ENCODE assay signal across 12 cellular contexts in genomic region chr22:25201557-25202273, GRCh38. TPM values are rescaled to one million over a fixed set of nuclear protein-coding genes. Genes with fewer than 3 reads are reported as not detected.
DNase-seq lines count a peak whose midpoint lies in the region; ATAC-seq and TF ChIP-seq lines count a peak whose summit lies in the region.
"Had no signal": no experiment of that assay in that cellular context is flagged by ENCODE, and none has a peak within 500 bp of the region (broad histone marks: within the 10 kb centered on the region; RNA-seq: fewer than 3 reads in every experiment).

No MANE protein-coding gene starts in this region.

- no peaks in the 10 kb centered on the region for H3K27me3 Mint-ChIP-seq in activated T-helper 1 cell treated with anti-CD3 and anti-CD28 coated beads, Interleukin-12 subunit alpha, Interleukin-12 subunit beta, Interleukin-2, Interleukin-4 antibody, amounts not matched to agents 30 ng/mL and 10 ng/mL and 1 ng/mL, durations not matched to agents 14 hours and 24 hours and 36 hours (ENCODE audit: insufficient read depth)
- no peaks in the 10 kb centered on the region for H3K27me3 Mint-ChIP-seq in stimulated activated naive CD8-positive, alpha-beta T cell treated with anti-CD3 and anti-CD28 coated beads, Interleukin-15, amount 100 ng/mL, for 72 hours
- H3K27me3 Mint-ChIP-seq: CD4-positive, CD25-positive, alpha-beta regulatory T cell had no signal

- no peaks in the 10 kb centered on the region for H3K36me3 ChIP-seq in BLaER1 treated with 17β-estradiol and CSF1 and Interleukin-3, amounts not matched to agents 10 nM and 100 nM
- H3K36me3 ChIP-seq in thyroid gland (peaks cover 0 to 5% of the 10 kb centered on the region in 2 donors), Peyer's patch (peaks cover 0 to 16% (median 0%) of the 10 kb centered on the region in 3 donors)

- H3K27ac ChIP-seq in BLaER1 treated with 17β-estradiol and CSF1 and Interleukin-3, amounts not matched to agents 10 nM and 100 nM = no peak overlapping the region
- H3K27ac ChIP-seq in thyroid gland (peak overlapping the region in 2 of 3 donors; percentile 17 to 68), Peyer's patch (no peak overlapping the region)

- peaks cover 0 to 19% (median 8%) of the 10 kb centered on the region in 11 experiments; a peak in 7 of 22 replicates for H4K20me1 ChIP-seq in BLaER1 treated with 17β-estradiol and CSF1 and Interleukin-3, amounts not matched to agents 10 nM and 100 nM

- peaks cover 6% of the 10 kb centered on the region for H3K4me1 Mint-ChIP-seq in activated T-helper 1 cell treated with anti-CD3 and anti-CD28 coated beads, Interleukin-12 subunit alpha, Interleukin-12 subunit beta, Interleukin-2, Interleukin-4 antibody, amounts not matched to agents 30 ng/mL and 10 ng/mL and 1 ng/mL, durations not matched to agents 14 hours and 24 hours and 36 hours (ENCODE audit: low read depth)
- H3K4me1 Mint-ChIP-seq in stimulated activated naive CD8-positive, alpha-beta T cell treated with anti-CD3 and anti-CD28 coated beads, Interleukin-15, amount 100 ng/mL, for 72 hours = no peaks in the 10 kb centered on the region
- H3K4me1 Mint-ChIP-seq: GM23338 had no signal

- no peak for TF ChIP-seq POLR2A in thyroid gland (IDR thresholded peaks at IDR 0.05)
- TF ChIP-seq POLR2A in Peyer's patch (IDR thresholded peaks at IDR 0.05) = no peak

- ATAC-seq in stimulated activated naive CD8-positive, alpha-beta T cell treated with anti-CD3 and anti-CD28 coated beads, Interleukin-15, amount 100 ng/mL, for 72 hours = no peak

- H3K4me3 ChIP-seq in BLaER1 treated with 17β-estradiol and CSF1 and Interleukin-3, amounts not matched to agents 10 nM and 100 nM = no peak overlapping the region
- H3K4me3 ChIP-seq in thyroid gland (replicated peaks in 1 of 3) = no peak overlapping the region
- H3K4me3 ChIP-seq in Peyer's patch = no peak overlapping the region
- H3K4me3 ChIP-seq: GM23338 had no signal

- 82 to 84% methylated on average over 8 to 10 of the region's 10 CpGs for WGBS in thyroid gland, 2 donors

- intact Hi-C loops in activated T-helper 1 cell treated with anti-CD3 and anti-CD28 coated beads, Interleukin-12 subunit alpha, Interleukin-12 subunit beta, Interleukin-2, Interleukin-4 antibody, amounts not matched to agents 30 ng/mL and 10 ng/mL and 1 ng/mL, durations not matched to agents 14 hours and 24 hours and 36 hours (cut with micrococcal nuclease) = loop anchor here (1.0 to 5.0 kb wide), 4 partner anchors 121 to 1130 kb away; no protein-coding TSS in a partner anchor
- intact Hi-C loops in thyroid gland (cut with DNase I) = no loop called here

- DNase-seq in GM10266 (ENCODE audit: extremely low spot score) (no peak), thyroid gland (no peak), Peyer's patch (no peak)
- DNase-seq in activated T-helper 1 cell treated with anti-CD3 and anti-CD28 coated beads, Interleukin-12 subunit alpha, Interleukin-12 subunit beta, Interleukin-2, Interleukin-4 antibody, amounts not matched to agents 30 ng/mL and 10 ng/mL and 1 ng/mL, durations not matched to agents 14 hours and 24 hours and 36 hours (ENCODE audit: low spot score) = no peak
- DNase-seq in stimulated activated CD4-positive, alpha-beta T cell treated with anti-CD3 and anti-CD28 coated beads, Interleukin-4, amount 100 ng/mL, for 1 hour = no peak
- DNase-seq in stimulated activated naive CD8-positive, alpha-beta T cell treated with anti-CD3 and anti-CD28 coated beads, Interleukin-15, amount 100 ng/mL, for 72 hours = no peak

- H3K9me3 ChIP-seq in BLaER1 treated with 17β-estradiol and CSF1 and Interleukin-3, amounts not matched to agents 10 nM and 100 nM (replicated peaks in 1 of 11) = no peaks in the 10 kb centered on the region
- H3K9me3 ChIP-seq in thyroid gland (no peaks in the 10 kb centered on the region), Peyer's patch (no peaks in the 10 kb centered on the region)
- H3K9me3 ChIP-seq: SK-N-SH had no signal

- H3K9me3 Mint-ChIP-seq in activated T-helper 1 cell treated with anti-CD3 and anti-CD28 coated beads, Interleukin-12 subunit alpha, Interleukin-12 subunit beta, Interleukin-2, Interleukin-4 antibody, amounts not matched to agents 30 ng/mL and 10 ng/mL and 1 ng/mL, durations not matched to agents 14 hours and 24 hours and 36 hours = no peaks in the 10 kb centered on the region
- H3K9me3 Mint-ChIP-seq in stimulated activated naive CD8-positive, alpha-beta T cell treated with anti-CD3 and anti-CD28 coated beads, Interleukin-15, amount 100 ng/mL, for 72 hours = no peaks in the 10 kb centered on the region
- H3K9me3 Mint-ChIP-seq: CD4-positive, CD25-positive, alpha-beta regulatory T cell; GM23338 had no signal

- no peaks in the 10 kb centered on the region for H3K27me3 ChIP-seq in BLaER1 treated with 17β-estradiol and CSF1 and Interleukin-3, amounts not matched to agents 10 nM and 100 nM
- H3K27me3 ChIP-seq in thyroid gland = no peaks in the 10 kb centered on the region
- no peaks in the 10 kb centered on the region for H3K27me3 ChIP-seq in Peyer's patch

- peak overlapping the region; percentile 47 for H3K27ac Mint-ChIP-seq in activated T-helper 1 cell treated with anti-CD3 and anti-CD28 coated beads, Interleukin-12 subunit alpha, Interleukin-12 subunit beta, Interleukin-2, Interleukin-4 antibody, amounts not matched to agents 30 ng/mL and 10 ng/mL and 1 ng/mL, durations not matched to agents 14 hours and 24 hours and 36 hours
- H3K27ac Mint-ChIP-seq in stimulated activated naive CD8-positive, alpha-beta T cell treated with anti-CD3 and anti-CD28 coated beads, Interleukin-15, amount 100 ng/mL, for 72 hours = peak overlapping the region in 1 of 2 donors; percentile 65
- H3K27ac Mint-ChIP-seq: CD4-positive, CD25-positive, alpha-beta regulatory T cell; GM23338 had no signal

- H3K36me3 Mint-ChIP-seq in activated T-helper 1 cell treated with anti-CD3 and anti-CD28 coated beads, Interleukin-12 subunit alpha, Interleukin-12 subunit beta, Interleukin-2, Interleukin-4 antibody, amounts not matched to agents 30 ng/mL and 10 ng/mL and 1 ng/mL, durations not matched to agents 14 hours and 24 hours and 36 hours (ENCODE audit: low read depth) = no peaks in the 10 kb centered on the region
- H3K36me3 Mint-ChIP-seq: CD4-positive, CD25-positive, alpha-beta regulatory T cell had no signal

- H3K4me3 Mint-ChIP-seq in activated T-helper 1 cell treated with anti-CD3 and anti-CD28 coated beads, Interleukin-12 subunit alpha, Interleukin-12 subunit beta, Interleukin-2, Interleukin-4 antibody, amounts not matched to agents 30 ng/mL and 10 ng/mL and 1 ng/mL, durations not matched to agents 14 hours and 24 hours and 36 hours = no peak overlapping the region
- H3K4me3 Mint-ChIP-seq in stimulated activated naive CD8-positive, alpha-beta T cell treated with anti-CD3 and anti-CD28 coated beads, Interleukin-15, amount 100 ng/mL, for 72 hours = no peak overlapping the region
- H3K4me3 Mint-ChIP-seq: CD4-positive, CD25-positive, alpha-beta regulatory T cell; GM23338 had no signal

- H3K4me1 ChIP-seq in BLaER1 treated with 17β-estradiol and CSF1 and Interleukin-3, amounts not matched to agents 10 nM and 100 nM = peaks cover 7 to 34% (median 28%) of the 10 kb centered on the region in 10 experiments; a peak in 18 of 20 replicates
- H3K4me1 ChIP-seq in thyroid gland = peaks cover 30 to 39% of the 10 kb centered on the region in 2 donors
- no peaks in the 10 kb centered on the region for H3K4me1 ChIP-seq in Peyer's patch

- no peak overlapping the region for H3K9ac ChIP-seq in BLaER1 treated with 17β-estradiol and CSF1 and Interleukin-3, amounts not matched to agents 10 nM and 100 nM
- H3K9ac ChIP-seq: SK-N-SH had no signal

- peak overlapping the region in 7 of 11 experiments; percentile 81 to 91 (median 85); a peak in 10 of 22 replicates for H3K4me2 ChIP-seq in BLaER1 treated with 17β-estradiol and CSF1 and Interleukin-3, amounts not matched to agents 10 nM and 100 nM
- H3K4me2 ChIP-seq: GM23338, SK-N-SH had no signal

- TF ChIP-seq CTCF in GM10266 (IDR thresholded peaks at IDR 0.05; ENCODE audit: control insufficient read depth, insufficient read depth, low read depth, missing control alignments) = peak; percentile 11
- TF ChIP-seq CTCF in thyroid gland (IDR thresholded peaks at IDR 0.05) = no peak
- no peak for TF ChIP-seq CTCF in Peyer's patch (IDR thresholded peaks at IDR 0.05)

RNA-seq across cellular contexts. Expression of gene CRYBB3, which starts 2.1 kb away (rescaled TPM):
- 0.60 TPM in 1 of 2 replicates, not detected in the other for total RNA-seq in activated T-helper 1 cell treated with anti-CD3 and anti-CD28 coated beads, Interleukin-12 subunit alpha, Interleukin-12 subunit beta, Interleukin-2, Interleukin-4 antibody, amounts not matched to agents 30 ng/mL and 10 ng/mL and 1 ng/mL, durations not matched to agents 14 hours and 24 hours and 36 hours
- total RNA-seq in thyroid gland (not detected), Peyer's patch (1 to 10 TPM in 1 of 4 donors, not detected in 3; 2.3 TPM)
- total RNA-seq: CD4-positive, CD25-positive, alpha-beta regulatory T cell; NCI-H460; RPMI7951 had no signal

RNA-seq across cellular contexts. Expression of gene CRYBB2, which starts 17.7 kb away (rescaled TPM):
- not detected in 2 replicates for total RNA-seq in activated T-helper 1 cell treated with anti-CD3 and anti-CD28 coated beads, Interleukin-12 subunit alpha, Interleukin-12 subunit beta, Interleukin-2, Interleukin-4 antibody, amounts not matched to agents 30 ng/mL and 10 ng/mL and 1 ng/mL, durations not matched to agents 14 hours and 24 hours and 36 hours
- total RNA-seq in thyroid gland (under 1 TPM in 1 of 4 donors, not detected in 3; 0.45 TPM), Peyer's patch (1 to 10 TPM in 3 of 4 donors, not detected in 1; 1.6 to 9.9 (median 2.7) TPM)
- total RNA-seq: CD4-positive, CD25-positive, alpha-beta regulatory T cell; NCI-H460; RPMI7951 had no signal

Comparison
In these comparisons a context has a peak if more than half of its experiments do, and no peak if none do; other contexts are left out.
1. H3K27ac ChIP-seq: peak in thyroid gland (2 of 3); none in BLaER1 treated with 17β-estradiol and CSF1 and Interleukin-3, amounts not matched to agents 10 nM and 100 nM (0 of 11) and Peyer's patch (0 of 4).